8 cellular contexts compared by ENCODE assay signal in genomic region chr4:110211007-110211769, GRCh38. TPM values are rescaled to one million over a fixed set of nuclear protein-coding genes. Genes with fewer than 3 reads are reported as not detected.
DNase-seq lines count a peak whose midpoint lies in the region; ATAC-seq, FAIRE-seq and TF ChIP-seq lines count a peak whose summit lies in the region.

No MANE protein-coding gene starts in this region.

- peaks cover 2% of the 10 kb centered on the region for H3K9me3 Mint-ChIP-seq in glutamatergic neuron (ENCODE audit: unreplicated experiment)

- no peaks in the 10 kb centered on the region for H3K4me1 Mint-ChIP-seq in glutamatergic neuron (ENCODE audit: low read depth, unreplicated experiment)

- H3K36me3 Mint-ChIP-seq in glutamatergic neuron (ENCODE audit: unreplicated experiment), result no peaks in the 10 kb centered on the region

- FAIRE-seq in small intestine (lab: Jason Lieb, UNC), result peak; percentile 53

- no peak overlapping the region for H3K4me3 ChIP-seq in BE2C (ENCODE audit: low read depth, low read length)
- H3K4me3 ChIP-seq in GM12875 (ENCODE audit: low read depth, low read length), result no peak overlapping the region
- no peak overlapping the region for H3K4me3 ChIP-seq in small intestine (ENCODE audit: low read depth in 1 of 2, low read length in 2 of 2)

- DNase-seq in BE2C, result peak; percentile 15
- peak; percentile 42 for DNase-seq in NCI-H1436 (lab: John Stamatoyannopoulos, UW)
- DNase-seq in activated naive CD4-positive, alpha-beta T cell treated with Interleukin-2 at 50 U/mL for 16 hours, result peak; percentile 24
- no peak for DNase-seq in glutamatergic neuron
- DNase-seq in small intestine, result peak; percentile 67
- no peak for DNase-seq in activated T-cell treated with anti-CD3 and anti-CD28 coated beads, Interleukin-2, amount 50 U/mL, for 48 hours

- H3K4me3 Mint-ChIP-seq in glutamatergic neuron (ENCODE audit: unreplicated experiment), result no peak overlapping the region

- H3K4me1 ChIP-seq in BE2C (no peaks in the 10 kb centered on the region), small intestine (ENCODE audit: control insufficient read depth in 2 of 2, insufficient read depth in 1 of 2, low read depth in 1 of 2, low read length in 1 of 2) (no peaks in the 10 kb centered on the region)

- H3K27me3 ChIP-seq in BE2C (no peaks in the 10 kb centered on the region), small intestine (ENCODE audit: control insufficient read depth in 2 of 2, insufficient read depth in 2 of 2, low read length in 2 of 2) (no peaks in the 10 kb centered on the region)

- TF ChIP-seq CTCF in BE2C (IDR thresholded peaks at IDR 0.05; ENCODE audit: low read depth, low read length) (peak; percentile 86), GM12875 (IDR thresholded peaks at IDR 0.05; ENCODE audit: borderline replicate concordance, insufficient read depth, low read depth, low read length) (peak; percentile 68), glutamatergic neuron (IDR thresholded peaks at IDR 0.05; ENCODE audit: partially characterized antibody, unreplicated experiment) (peak; percentile 75)

- no peak overlapping the region for H3K27ac Mint-ChIP-seq in glutamatergic neuron (ENCODE audit: unreplicated experiment)

- H3K27me3 Mint-ChIP-seq in glutamatergic neuron (ENCODE audit: unreplicated experiment), result peaks cover 2% of the 10 kb centered on the region

- H3K9me3 ChIP-seq in BE2C (no peaks in the 10 kb centered on the region), small intestine (ENCODE audit: control insufficient read depth, low read depth) (no peaks in the 10 kb centered on the region)

- H3K27ac ChIP-seq in small intestine (ENCODE audit: low read depth in 1 of 2, low read length in 1 of 2), result no peak overlapping the region

- WGBS in small intestine, 3 donors, result 64 to 70% (median 65%) methylated on average over 13 of the region's 13 CpGs

- peak; percentile 71 for ATAC-seq in HG02642 (IDR thresholded peaks at IDR 0.05; ENCODE audit: poor library complexity, unreplicated experiment)

- H3K36me3 ChIP-seq in BE2C, result no peaks in the 10 kb centered on the region
- no peaks in the 10 kb centered on the region for H3K36me3 ChIP-seq in small intestine (ENCODE audit: control insufficient read depth in 2 of 2, insufficient read depth in 2 of 2, low read length in 2 of 2)

RNA-seq across cellular contexts. Expression of gene ELOVL6, which starts 12.8 kb away (rescaled TPM):
- polyA plus RNA-seq in BE2C (2012; ENCODE audit: insufficient read depth, insufficient read length, low read depth), result 21.2 TPM
- total RNA-seq in glutamatergic neuron (ENCODE audit: unreplicated experiment), result 60.1 TPM
- 10 to 100 TPM in 1 of 3 donors, 1 to 10 TPM in 2; 2.7 to 19.1 (median 2.9) TPM for polyA plus RNA-seq in small intestine

Comparison
In these comparisons a context has a peak if more than half of its experiments do, and no peak if none do; other contexts are left out.
1. DNase-seq: peak in BE2C (single experiment), NCI-H1436 (single experiment), activated naive CD4-positive, alpha-beta T cell treated with Interleukin-2 at 50 U/mL for 16 hours (single experiment) and small intestine (single experiment); none in glutamatergic neuron (single experiment) and activated T-cell treated with anti-CD3 and anti-CD28 coated beads, Interleukin-2, amount 50 U/mL, for 48 hours (0 of 2).
2. Peak in every context shown above with its lines, with median percentiles within 50 percentile points of each other: CTCF ChIP-seq.